25 cellular contexts compared by ENCODE assay signal in genomic region chr1:24095140-24095859, GRCh38. TPM values are rescaled to one million over a fixed set of nuclear protein-coding genes. Genes with fewer than 3 reads are reported as not detected.
A peak's percentile ranks its signal among the peaks of the same experiment; 100 is the strongest.
DNase-seq lines count a peak whose midpoint lies in the region; ATAC-seq, FAIRE-seq and TF ChIP-seq lines count a peak whose summit lies in the region.
"Had no signal": no experiment of that assay in that cellular context is flagged by ENCODE, and none has a peak within 500 bp of the region (broad histone marks: within the 10 kb centered on the region; RNA-seq: fewer than 3 reads in every experiment).

No MANE protein-coding gene starts in this region.

- DNase-seq in right atrium auricular region (ENCODE audit: low spot score), result no peak
- no peak for DNase-seq in Right ventricle myocardium superior
- no peak for DNase-seq in K562 (ENCODE audit: extremely low read depth in 1 of 4, low spot score in 3 of 4)
- peak; percentile 10 for DNase-seq in lower lobe of right lung
- no peak for DNase-seq in caudate nucleus (lab: John Stamatoyannopoulos, UW)
- DNase-seq in NCI-H2196 (lab: John Stamatoyannopoulos, UW; ENCODE audit: unreplicated experiment), result no peak
- DNase-seq: Caco-2; CD8-positive, alpha-beta T cell; GOT3; Karpas-422; NCI-H1092 treated with DMSO at 0.1 percent for 48 hours; NCI-H1436; NCI-H187 treated with DMSO at 0.1 percent for 48 hours; NCI-H2171 treated with DMSO at 0.1 percent for 48 hours; NCI-H446; NCI-H524 treated with DMSO at 0.1 percent for 48 hours; NCI-H774; PC-9; SHP77 had no signal

- no peaks in the 10 kb centered on the region for H3K27me3 ChIP-seq in right atrium auricular region
- H3K27me3 ChIP-seq in K562 (ENCODE audit: control insufficient read depth in 2 of 2, insufficient read depth in 2 of 2, low read length in 2 of 2), result peaks cover 53 to 100% of the 10 kb centered on the region in 2 experiments
- no peaks in the 10 kb centered on the region for H3K27me3 ChIP-seq in lower lobe of right lung (ENCODE audit: low read depth)
- peaks cover 0 to 3% (median 0%) of the 10 kb centered on the region in 3 donors for H3K27me3 ChIP-seq in skeletal muscle tissue (ENCODE audit: control insufficient read depth in 3 of 3, insufficient read depth in 3 of 3, low read length in 3 of 3)

- H3K4me1 ChIP-seq in right atrium auricular region, result peaks cover 0 to 42% of the 10 kb centered on the region in 2 donors
- no peaks in the 10 kb centered on the region; a peak in 2 of 5 replicates for H3K4me1 ChIP-seq in K562 (replicated peaks in 1 of 2; ENCODE audit: control insufficient read depth in 2 of 2, insufficient read depth in 2 of 2, low read length in 2 of 2)
- H3K4me1 ChIP-seq in lower lobe of right lung, result no peaks in the 10 kb centered on the region
- H3K4me1 ChIP-seq in skeletal muscle tissue (ENCODE audit: control insufficient read depth in 3 of 3, insufficient read depth in 3 of 3, low read length in 3 of 3), result peaks cover 36 to 71% (median 71%) of the 10 kb centered on the region in 3 donors
- H3K4me1 ChIP-seq: Caco-2 had no signal

- TF ChIP-seq POLR2A in K562 (conservative IDR thresholded peaks at IDR 0.05), result no peak

- H3K27ac ChIP-seq in right atrium auricular region, result peak overlapping the region; percentile 82 to 89
- no peak overlapping the region for H3K27ac ChIP-seq in K562 (ENCODE audit: extremely low read depth, low read depth, low read length)
- no peak overlapping the region for H3K27ac ChIP-seq in lower lobe of right lung
- peak overlapping the region; percentile 97 for H3K27ac ChIP-seq in skeletal muscle tissue (ENCODE audit: low read depth, low read length)
- no peak overlapping the region for H3K27ac ChIP-seq in caudate nucleus (ENCODE audit: low read depth, low read length)
- H3K27ac ChIP-seq: C4-2B, HL-60, PC-9 had no signal

- no peak for TF ChIP-seq RAD21 in K562 (CRISPR knock-in tag; conservative IDR thresholded peaks at IDR 0.05 in 1 of 2, IDR thresholded peaks at IDR 0.05 in 1 of 2)

- no peak for ATAC-seq in Right ventricle myocardium superior (ENCODE audit: poor library complexity)
- ATAC-seq in K562, result no peak
- ATAC-seq in lower lobe of right lung, result no peak
- ATAC-seq: CD8-positive, alpha-beta T cell; GM12878 had no signal

- CTCF ChIA-PET in K562 (lab: Yijun Ruan, JAX; ENCODE audit: low intra/inter-chr PET ratio), result no interaction called here

- H3K79me2 ChIP-seq in K562 (ENCODE audit: control insufficient read depth, insufficient read depth, low read length), result no peaks in the 10 kb centered on the region

- TF ChIP-seq EP300 in K562 (IDR thresholded peaks at IDR 0.05; ENCODE audit: low read length), result no peak

- H3K9ac ChIP-seq in K562 (ENCODE audit: insufficient read depth in 1 of 2, low read depth in 2 of 2, low read length in 2 of 2) (no peak overlapping the region), skeletal muscle tissue (ENCODE audit: low read depth in 1 of 3, low read length in 3 of 3) (peak overlapping the region; percentile 8 to 79 (median 74))

- WGBS in K562 (ENCODE audit: insufficient coverage, low coverage, missing lambda C conversion rate), result 3% methylated on average over 13 of the region's 14 CpGs

- H2AFZ ChIP-seq in K562 (ENCODE audit: low read depth, low read length), result no peak overlapping the region
- H2AFZ ChIP-seq: PC-9 had no signal

- BruUV-seq in K562 (replicated peaks; lab: Mats Ljungman, UMichigan), result no TSS peak

- H3K4me3 ChIP-seq in right atrium auricular region, result no peak overlapping the region
- no peak overlapping the region for H3K4me3 ChIP-seq in K562
- no peak overlapping the region for H3K4me3 ChIP-seq in lower lobe of right lung
- H3K4me3 ChIP-seq in skeletal muscle tissue (ENCODE audit: low read length in 3 of 3), result no peak overlapping the region
- H3K4me3 ChIP-seq: GM12878, PC-9 had no signal

- H3K36me3 ChIP-seq in right atrium auricular region (peaks cover 39% of the 10 kb centered on the region), K562 (ENCODE audit: control insufficient read depth, insufficient read depth, low read length) (no peaks in the 10 kb centered on the region), lower lobe of right lung (no peaks in the 10 kb centered on the region), skeletal muscle tissue (ENCODE audit: control insufficient read depth in 3 of 3, insufficient read depth in 3 of 3, low read length in 3 of 3) (peaks cover 23 to 49% (median 26%) of the 10 kb centered on the region in 3 donors)

- intact Hi-C loops in Right ventricle myocardium superior (cut with DNase I), result no loop called here
- intact Hi-C loops in K562 (cut with micrococcal nuclease), result no loop called here
- intact Hi-C loops in lower lobe of right lung (cut with DNase I), result no loop called here

- peaks cover 19% of the 10 kb centered on the region for H4K20me1 ChIP-seq in K562 (replicated peaks; ENCODE audit: control insufficient read depth, insufficient read depth, low read length)

- H3K9me1 ChIP-seq in K562 (ENCODE audit: control insufficient read depth, insufficient read depth, low read length), result peaks cover 5% of the 10 kb centered on the region

- POLR2A ChIA-PET in K562 (lab: Yijun Ruan, JAX), result no interaction called here

- no peaks in the 10 kb centered on the region for H3K9me3 ChIP-seq in right atrium auricular region
- no peaks in the 10 kb centered on the region for H3K9me3 ChIP-seq in K562 (replicated peaks; ENCODE audit: control insufficient read depth, insufficient read depth, low read depth, low read length)
- no peaks in the 10 kb centered on the region for H3K9me3 ChIP-seq in lower lobe of right lung
- H3K9me3 ChIP-seq in skeletal muscle tissue (ENCODE audit: control insufficient read depth in 3 of 3, low read length in 3 of 3), result no peaks in the 10 kb centered on the region
- H3K9me3 ChIP-seq: Caco-2 had no signal

- no peak for FAIRE-seq in K562 (lab: Jason Lieb, UNC)
- FAIRE-seq: G401.6, GM12878 had no signal

- in situ Hi-C loops in K562 (cut with MboI), result no loop called here

- TF ChIP-seq CTCF in right atrium auricular region (IDR thresholded peaks at IDR 0.05) (no peak), K562 (IDR thresholded peaks at IDR 0.05 in 2 of 3, conservative IDR thresholded peaks at IDR 0.05 in 1 of 3; ENCODE audit: insufficient read depth in 2 of 3, low read depth in 1 of 3, low read length in 3 of 3) (no peak), lower lobe of right lung (IDR thresholded peaks at IDR 0.05) (no peak)

- H3K4me2 ChIP-seq in K562 (ENCODE audit: insufficient read depth, low read length), result no peak overlapping the region
- H3K4me2 ChIP-seq: PC-9 had no signal

TF ChIP-seq in K562, 482 proteins besides CTCF, POLR2A, EP300 and RAD21:
- TF ChIP-seq GATA2 (CRISPR knock-in tag; IDR thresholded peaks at IDR 0.05) (no peak), RBM25 (IDR thresholded peaks at IDR 0.05; ENCODE audit: low read depth, low read length, severe bottlenecking) (peak; percentile 47)

RNA-seq across cellular contexts. Expression of gene MYOM3, which starts 16.6 kb away (rescaled TPM):
- total RNA-seq in right atrium auricular region, result 100 to 1,000 TPM in 1 of 2 donors, 10 to 100 TPM in 1; 98.7 to 241 TPM
- 396 TPM for total RNA-seq in Right ventricle myocardium superior
- 0.09 TPM in 1 of 2 replicates, not detected in the other for total RNA-seq in K562 (2011; cell fraction: chromatin; rRNA removed; ENCODE audit: low replicate concordance)
- not detected in 2 replicates for total RNA-seq in K562 (2011; cell fraction: nucleolus; rRNA removed)
- total RNA-seq in K562 (2011; cell fraction: nucleoplasm; rRNA removed), result not detected in 2 replicates
- not detected in 2 replicates for total RNA-seq in K562 (2014; rRNA removed)
- not detected in 2 replicates for total RNA-seq in K562 (2014; rRNA removed; fragmentation: Illumina TruSeq; extraction: Trizol)
- not detected in 2 replicates for total RNA-seq in K562 (2015; rRNA removed; fragmentation: Illumina TruSeq; extraction: Trizol)
- not detected in 2 replicates for total RNA-seq in K562 (2021)
- 0.01 TPM in 1 of 2 replicates, not detected in the other for polyA plus RNA-seq in K562 (2011; rRNA removed)
- not detected in 2 replicates for polyA plus RNA-seq in K562 (2011; cell fraction: cytosol; rRNA removed)
- 0.03 and 0.06 TPM in 2 replicates for polyA plus RNA-seq in K562 (2011; cell fraction: nucleus; rRNA removed)
- polyA plus RNA-seq in K562 (2012), result 0.06 TPM in 1 of 2 replicates, not detected in the other
- polyA plus RNA-seq in K562 (2014; fragmentation: Illumina TruSeq; extraction: Trizol), result not detected in 2 replicates
- not detected for polyA plus RNA-seq in K562 (2014; fragmentation: Nextera tagmentation; extraction: Ambion mirVana)
- polyA plus RNA-seq in K562 (2014; rRNA removed), result not detected in 2 replicates
- 0.11 TPM in 1 of 2 replicates, not detected in the other for polyA minus RNA-seq in K562 (2011; rRNA and poly(A)+ RNA removed)
- not detected in 2 replicates for polyA minus RNA-seq in K562 (2011; cell fraction: cytosol; rRNA and poly(A)+ RNA removed)
- not detected in 2 replicates for polyA minus RNA-seq in K562 (2011; cell fraction: nucleus; rRNA and poly(A)+ RNA removed)
- total RNA-seq in lower lobe of right lung, result 0.15 TPM
- total RNA-seq in skeletal muscle tissue, result 340 TPM
- total RNA-seq: A673; Caco-2; CD8-positive, alpha-beta T cell; GM12878 had no signal

RNA-seq across cellular contexts. Expression of gene IL22RA1, which starts 47.6 kb away (rescaled TPM):
- total RNA-seq in right atrium auricular region (under 1 TPM; 0.15 to 0.24 TPM), Right ventricle myocardium superior (0.16 TPM), K562 (2014; rRNA removed) (not detected in 2 replicates), K562 (2014; rRNA removed; fragmentation: Illumina TruSeq; extraction: Trizol) (not detected in 2 replicates), K562 (2015; rRNA removed; fragmentation: Illumina TruSeq; extraction: Trizol) (not detected in 2 replicates), K562 (2021) (0.11 TPM in 1 of 2 replicates, not detected in the other), lower lobe of right lung (0.83 TPM), skeletal muscle tissue (not detected)
- total RNA-seq in K562 (2011; cell fraction: chromatin; rRNA removed; ENCODE audit: low replicate concordance), result not detected in 2 replicates
- total RNA-seq in K562 (2011; cell fraction: nucleolus; rRNA removed), result not detected in 2 replicates
- not detected in 2 replicates for total RNA-seq in K562 (2011; cell fraction: nucleoplasm; rRNA removed)
- polyA plus RNA-seq in K562 (2011; rRNA removed) (not detected in 2 replicates), K562 (2014; fragmentation: Illumina TruSeq; extraction: Trizol) (not detected in 2 replicates), K562 (2014; fragmentation: Nextera tagmentation; extraction: Ambion mirVana) (not detected), K562 (2014; rRNA removed) (not detected in 2 replicates)
- polyA plus RNA-seq in K562 (2011; cell fraction: cytosol; rRNA removed), result not detected in 2 replicates
- not detected in 2 replicates for polyA plus RNA-seq in K562 (2011; cell fraction: nucleus; rRNA removed)
- not detected in 2 replicates for polyA plus RNA-seq in K562 (2012)
- not detected in 2 replicates for polyA minus RNA-seq in K562 (2011; rRNA and poly(A)+ RNA removed)
- not detected in 2 replicates for polyA minus RNA-seq in K562 (2011; cell fraction: cytosol; rRNA and poly(A)+ RNA removed)
- polyA minus RNA-seq in K562 (2011; cell fraction: nucleus; rRNA and poly(A)+ RNA removed), result not detected in 2 replicates
- total RNA-seq: CD8-positive, alpha-beta T cell; GM12878 had no signal
- polyA plus RNA-seq: GM12878 had no signal

Comparison
In these comparisons a context has a peak if more than half of its experiments do, and no peak if none do; other contexts are left out.
1. H3K27ac ChIP-seq: peak in right atrium auricular region (2 of 2) and skeletal muscle tissue (single experiment); none in K562 (single experiment), lower lobe of right lung (single experiment) and caudate nucleus (single experiment).
2. H3K9ac ChIP-seq: peak in skeletal muscle tissue (3 of 3); none in K562 (0 of 2).
3. RNA of gene MYOM3, which starts 16.6 kb away (total RNA-seq): 396 TPM in Right ventricle myocardium superior (single experiment), 340 TPM in skeletal muscle tissue (single experiment) and 98.7 to 241 TPM in right atrium auricular region; 0.15 TPM in lower lobe of right lung (single experiment) and 0.09 TPM in K562; every median in the first group is over 10 times any median in the second.